In genomic region chr5:180816608-180817534, GRCh38 we compare ENCODE assay signal across 8 cellular contexts. TPM values are rescaled to one million over a fixed set of nuclear protein-coding genes. Genes with fewer than 3 reads are reported as not detected.
DNase-seq lines count a peak whose midpoint lies in the region; ATAC-seq and TF ChIP-seq lines count a peak whose summit lies in the region.

No MANE protein-coding gene starts in this region.

- peaks cover 9 to 11% of the 10 kb centered on the region in 2 donors for H3K4me1 Mint-ChIP-seq in immature natural killer cell

- TF ChIP-seq CTCF in colonic mucosa (IDR thresholded peaks at IDR 0.05), result no peak
- no peak for TF ChIP-seq CTCF in osteoblast (IDR thresholded peaks at IDR 0.05; ENCODE audit: extremely low read depth, low read depth, low read length)

- ATAC-seq in GM18498 (IDR thresholded peaks at IDR 0.05; ENCODE audit: unreplicated experiment), result peak; percentile 36
- no peak for ATAC-seq in HG02623 (IDR thresholded peaks at IDR 0.05; ENCODE audit: unreplicated experiment)

- H3K27ac ChIP-seq in colonic mucosa, result peak overlapping the region; percentile 16
- no peak overlapping the region for H3K27ac ChIP-seq in osteoblast (ENCODE audit: low read depth, low read length)

- peak; percentile 52 for DNase-seq in NCI-H1092 treated with DMSO at 0.1 percent for 48 hours (lab: John Stamatoyannopoulos, UW)
- no peak for DNase-seq in colonic mucosa
- no peak for DNase-seq in osteoblast (ENCODE audit: insufficient read length, low spot score, missing footprints)
- DNase-seq in immature natural killer cell, result no peak
- DNase-seq in NCI-H1436 (lab: John Stamatoyannopoulos, UW), result no peak
- DNase-seq in NCI-H1694 treated with DMSO at 0.1 percent for 48 hours (lab: John Stamatoyannopoulos, UW), result no peak

- intact Hi-C loops in colonic mucosa (cut with DNase I), result no loop called here

- H3K9ac ChIP-seq in colonic mucosa (ENCODE audit: low read depth in 2 of 2, low read length in 2 of 2), result no peak overlapping the region

- H3K4me1 ChIP-seq in colonic mucosa (no peaks in the 10 kb centered on the region), osteoblast (ENCODE audit: insufficient read depth, low read length) (peaks cover 24% of the 10 kb centered on the region)

- no peaks in the 10 kb centered on the region for H3K79me2 ChIP-seq in osteoblast (ENCODE audit: insufficient read depth, low read length)

- no peaks in the 10 kb centered on the region for H3K9me3 Mint-ChIP-seq in immature natural killer cell

- H4K20me1 ChIP-seq in osteoblast (ENCODE audit: insufficient read depth, low read length), result no peaks in the 10 kb centered on the region

- H3K4me3 ChIP-seq in colonic mucosa, result no peak overlapping the region
- H3K4me3 ChIP-seq in osteoblast (ENCODE audit: insufficient read depth, low read length), result no peak overlapping the region

- H3K27ac Mint-ChIP-seq in immature natural killer cell, result no peak overlapping the region

- no peaks in the 10 kb centered on the region for H3K36me3 Mint-ChIP-seq in immature natural killer cell

- H3K27me3 ChIP-seq in colonic mucosa (no peaks in the 10 kb centered on the region), osteoblast (ENCODE audit: insufficient read depth, low read length) (no peaks in the 10 kb centered on the region)

- peak overlapping the region; percentile 82 for H2AFZ ChIP-seq in osteoblast (ENCODE audit: low read length)

- peaks cover 1 to 8% (median 3%) of the 10 kb centered on the region in 3 donors for H3K27me3 Mint-ChIP-seq in immature natural killer cell (ENCODE audit: low read depth in 3 of 3)

- no peaks in the 10 kb centered on the region for H3K9me3 ChIP-seq in colonic mucosa
- H3K9me3 ChIP-seq in osteoblast (ENCODE audit: low read depth, low read length), result no peaks in the 10 kb centered on the region

- no peak overlapping the region for H3K4me3 Mint-ChIP-seq in immature natural killer cell

- H3K36me3 ChIP-seq in colonic mucosa (no peaks in the 10 kb centered on the region), osteoblast (ENCODE audit: insufficient read depth, low read length) (no peaks in the 10 kb centered on the region)

- H3K4me2 ChIP-seq in osteoblast (ENCODE audit: insufficient read depth, low read length), result peak overlapping the region; percentile 47

RNA-seq across cellular contexts. Expression of gene MGAT1, which starts 14.3 kb away (rescaled TPM):
- total RNA-seq in colonic mucosa, result 100 to 1,000 TPM; 101 to 115 TPM
- 104 and 113 TPM in 2 replicates for total RNA-seq in osteoblast
- polyA plus RNA-seq in immature natural killer cell, result 100 to 1,000 TPM; 220 to 241 (median 238) TPM

RNA-seq across cellular contexts. Expression of gene ZFP62, which starts 44.2 kb away (rescaled TPM):
- total RNA-seq in colonic mucosa (10 to 100 TPM; 34.3 to 38.7 TPM), osteoblast (12.4 and 18.1 TPM in 2 replicates)
- polyA plus RNA-seq in immature natural killer cell, result 1 to 10 TPM; 7.4 to 9.8 (median 8.9) TPM
